Comparison of ENCODE assay signal across 1 cellular context in genomic region chr3:150779402-150779858, GRCh38.
TF ChIP-seq lines count a peak whose summit lies in the region.

No MANE protein-coding gene starts in this region.

TF ChIP-seq in HepG2, 621 proteins besides CTCF, POLR2A, EP300 and RAD21 (continued from another document and continues in another):
- peak; percentile 61; the same call in 1 of the 2 replicates for TF ChIP-seq ZNF280D (CRISPR knock-in tag; IDR thresholded peaks at IDR 0.05)
- no peak for TF ChIP-seq NONO (IDR thresholded peaks at IDR 0.05)
- 0 out of 2 replicates have a peak, but pooled peaks have one; percentile 40 for TF ChIP-seq NONO (CRISPR knock-in tag; conservative IDR thresholded peaks at IDR 0.05)
- no peak for TF ChIP-seq ZBTB44 (CRISPR knock-in tag; IDR thresholded peaks at IDR 0.05)
- no peak for TF ChIP-seq ZNF431 (CRISPR knock-in tag; IDR thresholded peaks at IDR 0.05; ENCODE audit: borderline replicate concordance, low read depth)
- TF ChIP-seq HNF1B (CRISPR knock-in tag; IDR thresholded peaks at IDR 0.05) = 0 out of 2 replicates have a peak, but pooled peaks have one; percentile 54
- TF ChIP-seq GATAD2A (CRISPR knock-in tag; IDR thresholded peaks at IDR 0.05) = peak; percentile 48; the same call in 1 of the 2 replicates
- 0 out of 2 replicates have a peak, but pooled peaks have one; percentile 60 for TF ChIP-seq HOXA5 (CRISPR knock-in tag; IDR thresholded peaks at IDR 0.05)
- peak; percentile 49; the same call in 1 of the 2 replicates for TF ChIP-seq MTA1 (CRISPR knock-in tag; IDR thresholded peaks at IDR 0.05; ENCODE audit: borderline replicate concordance)
- peak; percentile 37; the same call in 1 of the 2 replicates for TF ChIP-seq ARID5B (CRISPR knock-in tag; IDR thresholded peaks at IDR 0.05)
- TF ChIP-seq PTBP1 (IDR thresholded peaks at IDR 0.05; ENCODE audit: low read depth, low read length, poor library complexity, severe bottlenecking) = no peak
- no peak for TF ChIP-seq DZIP1 (CRISPR knock-in tag; IDR thresholded peaks at IDR 0.05)
- TF ChIP-seq PITX1 (CRISPR knock-in tag; IDR thresholded peaks at IDR 0.05) = 0 out of 2 replicates have a peak, but pooled peaks have one; percentile 39
- no peak for TF ChIP-seq TRIM22 (IDR thresholded peaks at IDR 0.05)
- TF ChIP-seq ELK4 (CRISPR knock-in tag; IDR thresholded peaks at IDR 0.05; ENCODE audit: borderline replicate concordance) = no peak
- TF ChIP-seq SOX13 (IDR thresholded peaks at IDR 0.05) = no peak
- TF ChIP-seq SOX13 (CRISPR knock-in tag; conservative IDR thresholded peaks at IDR 0.05 in 1 of 2, IDR thresholded peaks at IDR 0.05 in 1 of 2) = no peak
- no peak for TF ChIP-seq ZSCAN31 (CRISPR knock-in tag; IDR thresholded peaks at IDR 0.05; ENCODE audit: low read depth)
- no peak for TF ChIP-seq ZFP37 (CRISPR knock-in tag; IDR thresholded peaks at IDR 0.05; ENCODE audit: borderline replicate concordance)
- TF ChIP-seq GABPB1 (CRISPR knock-in tag; IDR thresholded peaks at IDR 0.05) = 0 out of 2 replicates have a peak, but pooled peaks have one; percentile 26
- TF ChIP-seq SMARCC2 (IDR thresholded peaks at IDR 0.05) = no peak
- no peak for TF ChIP-seq ZNF83 (CRISPR knock-in tag; IDR thresholded peaks at IDR 0.05; ENCODE audit: borderline replicate concordance)
- 0 out of 2 replicates have a peak, but pooled peaks have one; percentile 36 for TF ChIP-seq MIXL1 (CRISPR knock-in tag; IDR thresholded peaks at IDR 0.05)
- 0 out of 2 replicates have a peak, but pooled peaks have one; percentile 38 for TF ChIP-seq ZBED4 (CRISPR knock-in tag; IDR thresholded peaks at IDR 0.05; ENCODE audit: borderline replicate concordance)
- peak; percentile 48; the same call in 1 of the 2 replicates for TF ChIP-seq ZBTB4 (CRISPR knock-in tag; IDR thresholded peaks at IDR 0.05; ENCODE audit: borderline replicate concordance)
- no peak for TF ChIP-seq NCOA1 (CRISPR knock-in tag; IDR thresholded peaks at IDR 0.05)
- TF ChIP-seq JUN (CRISPR knock-in tag; IDR thresholded peaks at IDR 0.05) = no peak
- peak; percentile 59; the same call in 1 of the 2 replicates for TF ChIP-seq ZBTB20 (CRISPR knock-in tag; IDR thresholded peaks at IDR 0.05; ENCODE audit: borderline replicate concordance, low read depth)
- no peak for TF ChIP-seq ONECUT2 (CRISPR knock-in tag; IDR thresholded peaks at IDR 0.05)
- no peak for TF ChIP-seq NFYB (CRISPR knock-in tag; IDR thresholded peaks at IDR 0.05)
- peak; percentile 59; the same call in 1 of the 2 replicates for TF ChIP-seq MED1 (CRISPR knock-in tag; IDR thresholded peaks at IDR 0.05)
- no peak for TF ChIP-seq MED13 (CRISPR knock-in tag; IDR thresholded peaks at IDR 0.05)
